ENCODE assay signal across 9 cellular contexts in the genomic region with DNA sequence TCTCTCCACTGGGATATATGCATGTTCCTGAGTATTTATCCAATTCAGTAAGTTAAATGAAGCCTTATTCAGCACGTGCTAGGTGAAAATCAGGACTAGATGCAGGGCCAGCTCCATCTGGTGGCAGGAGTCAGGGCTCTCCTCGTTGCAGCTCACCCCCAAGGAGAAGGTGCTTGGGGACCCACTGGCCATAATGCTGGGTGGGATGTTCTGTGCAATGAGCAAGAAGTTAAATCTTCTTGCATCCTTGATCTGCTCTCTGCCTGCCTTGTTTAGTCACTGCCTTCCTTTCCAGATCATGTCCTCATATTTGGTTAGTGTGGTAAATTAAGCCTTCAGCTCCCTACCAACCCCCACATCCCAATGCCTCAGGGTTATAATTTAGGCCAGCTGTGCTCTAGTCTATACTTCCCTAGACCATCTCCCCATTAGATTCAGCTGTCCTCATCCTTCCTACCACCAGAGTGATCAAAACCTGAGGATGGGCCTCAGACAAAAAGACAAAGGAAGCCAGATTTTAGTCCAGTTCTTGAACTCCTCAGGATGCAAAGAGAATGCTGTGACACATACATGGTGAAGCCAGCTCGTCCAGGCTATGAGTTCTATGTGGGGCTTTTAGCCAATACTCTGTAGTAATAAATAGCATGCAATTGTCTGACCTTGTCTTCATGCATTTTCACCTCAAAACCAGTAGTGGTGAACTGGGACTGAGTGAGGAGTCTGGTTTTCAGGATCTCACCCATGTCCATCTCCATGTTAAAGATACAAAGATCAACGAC. TPM values are rescaled to one million over a fixed set of nuclear protein-coding genes. Genes with fewer than 3 reads are reported as not detected.
DNase-seq lines count a peak whose midpoint lies in the region; ATAC-seq, FAIRE-seq and TF ChIP-seq lines count a peak whose summit lies in the region.
"Had no signal": no experiment of that assay in that cellular context is flagged by ENCODE, and none has a peak within 500 bp of the region (broad histone marks: within the 10 kb centered on the region; RNA-seq: fewer than 3 reads in every experiment).

No MANE protein-coding gene starts in this region.

- no peak for FAIRE-seq in kidney (lab: Jason Lieb, UNC)

- ATAC-seq in SK-N-SH treated with all-trans-retinoic acid at 6 μM for 48 hours (peak; percentile 56; the same call in 2 of the 3 replicates), GM21390 (IDR thresholded peaks at IDR 0.05; ENCODE audit: unreplicated experiment) (no peak), HG02642 (IDR thresholded peaks at IDR 0.05; ENCODE audit: poor library complexity, unreplicated experiment) (no peak), HG03521 (IDR thresholded peaks at IDR 0.05; ENCODE audit: unreplicated experiment) (no peak)

- TF ChIP-seq CTCF in kidney (IDR thresholded peaks at IDR 0.05; ENCODE audit: borderline replicate concordance, extremely low read depth, insufficient read depth): peak; percentile 42

- no peaks in the 10 kb centered on the region for H3K36me3 ChIP-seq in kidney (ENCODE audit: control insufficient read depth in 1 of 2, insufficient read depth in 2 of 2, low read length in 2 of 2)
- H3K36me3 ChIP-seq: SJSA1 had no signal

- no peak overlapping the region for H3K4me3 ChIP-seq in kidney (ENCODE audit: low read length in 2 of 2)
- H3K4me3 ChIP-seq: SJSA1 had no signal

- intact Hi-C loops in kidney (cut with DNase I): no loop called here

- DNase-seq in AG20443 (ENCODE audit: low spot score): peak; percentile 60
- DNase-seq in HuH-7 (ENCODE audit: low spot score): peak; percentile 18
- no peak for DNase-seq in kidney
- no peak for DNase-seq in NCI-H2196 treated with DMSO at 0.1 percent for 48 hours (lab: John Stamatoyannopoulos, UW; ENCODE audit: unreplicated experiment)

- no peak overlapping the region for H3K9ac ChIP-seq in kidney (ENCODE audit: low read length in 2 of 2)

- peaks cover 7 to 11% of the 10 kb centered on the region in 2 donors for H3K4me1 ChIP-seq in kidney (ENCODE audit: control insufficient read depth in 1 of 2, insufficient read depth in 1 of 2, low read depth in 1 of 2, low read length in 2 of 2)

- H3K27ac ChIP-seq in kidney (ENCODE audit: low read depth in 2 of 2, low read length in 2 of 2): no peak overlapping the region
- H3K27ac ChIP-seq: SJSA1 had no signal

- H3K9me3 ChIP-seq in kidney (ENCODE audit: control insufficient read depth in 1 of 2, low read length in 2 of 2): no peaks in the 10 kb centered on the region
- H3K9me3 ChIP-seq: SJSA1 had no signal

TF ChIP-seq in SK-N-SH treated with all-trans-retinoic acid at 6 μM for 48 hours, 23 proteins besides CTCF, POLR2A, EP300 and RAD21:
- no peak for TF ChIP-seq ZFP30 (CRISPR knock-in tag; IDR thresholded peaks at IDR 0.05)
- TF ChIP-seq ARNTL (CRISPR knock-in tag; IDR thresholded peaks at IDR 0.05; ENCODE audit: borderline replicate concordance, low read depth): no peak
- TF ChIP-seq ESRRG (CRISPR knock-in tag; IDR thresholded peaks at IDR 0.05): no peak
- TF ChIP-seq TOX (CRISPR knock-in tag; IDR thresholded peaks at IDR 0.05; ENCODE audit: borderline replicate concordance): no peak
- TF ChIP-seq CSDC2 (CRISPR knock-in tag; IDR thresholded peaks at IDR 0.05): no peak
- TF ChIP-seq, protein P1, sequence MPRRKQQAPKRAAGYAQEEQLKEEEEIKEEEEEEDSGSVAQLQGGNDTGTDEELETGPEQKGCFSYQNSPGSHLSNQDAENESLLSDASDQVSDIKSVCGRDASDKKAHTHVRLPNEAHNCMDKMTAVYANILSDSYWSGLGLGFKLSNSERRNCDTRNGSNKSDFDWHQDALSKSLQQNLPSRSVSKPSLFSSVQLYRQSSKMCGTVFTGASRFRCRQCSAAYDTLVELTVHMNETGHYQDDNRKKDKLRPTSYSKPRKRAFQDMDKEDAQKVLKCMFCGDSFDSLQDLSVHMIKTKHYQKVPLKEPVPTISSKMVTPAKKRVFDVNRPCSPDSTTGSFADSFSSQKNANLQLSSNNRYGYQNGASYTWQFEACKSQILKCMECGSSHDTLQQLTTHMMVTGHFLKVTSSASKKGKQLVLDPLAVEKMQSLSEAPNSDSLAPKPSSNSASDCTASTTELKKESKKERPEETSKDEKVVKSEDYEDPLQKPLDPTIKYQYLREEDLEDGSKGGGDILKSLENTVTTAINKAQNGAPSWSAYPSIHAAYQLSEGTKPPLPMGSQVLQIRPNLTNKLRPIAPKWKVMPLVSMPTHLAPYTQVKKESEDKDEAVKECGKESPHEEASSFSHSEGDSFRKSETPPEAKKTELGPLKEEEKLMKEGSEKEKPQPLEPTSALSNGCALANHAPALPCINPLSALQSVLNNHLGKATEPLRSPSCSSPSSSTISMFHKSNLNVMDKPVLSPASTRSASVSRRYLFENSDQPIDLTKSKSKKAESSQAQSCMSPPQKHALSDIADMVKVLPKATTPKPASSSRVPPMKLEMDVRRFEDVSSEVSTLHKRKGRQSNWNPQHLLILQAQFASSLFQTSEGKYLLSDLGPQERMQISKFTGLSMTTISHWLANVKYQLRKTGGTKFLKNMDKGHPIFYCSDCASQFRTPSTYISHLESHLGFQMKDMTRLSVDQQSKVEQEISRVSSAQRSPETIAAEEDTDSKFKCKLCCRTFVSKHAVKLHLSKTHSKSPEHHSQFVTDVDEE (CRISPR knock-in tag; IDR thresholded peaks at IDR 0.05): no peak
- TF ChIP-seq, protein P2, sequence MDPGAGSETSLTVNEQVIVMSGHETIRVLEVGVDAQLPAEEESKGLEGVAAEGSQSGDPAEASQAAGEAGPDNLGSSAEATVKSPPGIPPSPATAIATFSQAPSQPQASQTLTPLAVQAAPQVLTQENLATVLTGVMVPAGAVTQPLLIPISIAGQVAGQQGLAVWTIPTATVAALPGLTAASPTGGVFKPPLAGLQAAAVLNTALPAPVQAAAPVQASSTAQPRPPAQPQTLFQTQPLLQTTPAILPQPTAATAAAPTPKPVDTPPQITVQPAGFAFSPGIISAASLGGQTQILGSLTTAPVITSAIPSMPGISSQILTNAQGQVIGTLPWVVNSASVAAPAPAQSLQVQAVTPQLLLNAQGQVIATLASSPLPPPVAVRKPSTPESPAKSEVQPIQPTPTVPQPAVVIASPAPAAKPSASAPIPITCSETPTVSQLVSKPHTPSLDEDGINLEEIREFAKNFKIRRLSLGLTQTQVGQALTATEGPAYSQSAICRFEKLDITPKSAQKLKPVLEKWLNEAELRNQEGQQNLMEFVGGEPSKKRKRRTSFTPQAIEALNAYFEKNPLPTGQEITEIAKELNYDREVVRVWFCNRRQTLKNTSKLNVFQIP (CRISPR knock-in tag; IDR thresholded peaks at IDR 0.05; ENCODE audit: borderline replicate concordance, low read depth): no peak
- TF ChIP-seq TCF4 (CRISPR knock-in tag; IDR thresholded peaks at IDR 0.05; ENCODE audit: borderline replicate concordance): no peak
- TF ChIP-seq ZNF70 (CRISPR knock-in tag; IDR thresholded peaks at IDR 0.05): no peak
- TF ChIP-seq PPARA (CRISPR knock-in tag; IDR thresholded peaks at IDR 0.05; ENCODE audit: borderline replicate concordance): no peak
- TF ChIP-seq SNAI2 (CRISPR knock-in tag; IDR thresholded peaks at IDR 0.05): no peak
- TF ChIP-seq, protein P3, sequence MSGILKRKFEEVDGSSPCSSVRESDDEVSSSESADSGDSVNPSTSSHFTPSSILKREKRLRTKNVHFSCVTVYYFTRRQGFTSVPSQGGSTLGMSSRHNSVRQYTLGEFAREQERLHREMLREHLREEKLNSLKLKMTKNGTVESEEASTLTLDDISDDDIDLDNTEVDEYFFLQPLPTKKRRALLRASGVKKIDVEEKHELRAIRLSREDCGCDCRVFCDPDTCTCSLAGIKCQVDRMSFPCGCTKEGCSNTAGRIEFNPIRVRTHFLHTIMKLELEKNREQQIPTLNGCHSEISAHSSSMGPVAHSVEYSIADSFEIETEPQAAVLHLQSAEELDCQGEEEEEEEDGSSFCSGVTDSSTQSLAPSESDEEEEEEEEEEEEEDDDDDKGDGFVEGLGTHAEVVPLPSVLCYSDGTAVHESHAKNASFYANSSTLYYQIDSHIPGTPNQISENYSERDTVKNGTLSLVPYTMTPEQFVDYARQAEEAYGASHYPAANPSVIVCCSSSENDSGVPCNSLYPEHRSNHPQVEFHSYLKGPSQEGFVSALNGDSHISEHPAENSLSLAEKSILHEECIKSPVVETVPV (CRISPR knock-in tag; IDR thresholded peaks at IDR 0.05): no peak
- TF ChIP-seq ZNF565 (CRISPR knock-in tag; conservative IDR thresholded peaks at IDR 0.05; ENCODE audit: low read depth): no peak
- TF ChIP-seq ZFP3 (CRISPR knock-in tag; IDR thresholded peaks at IDR 0.05): no peak
- no peak for TF ChIP-seq RARB (CRISPR knock-in tag; IDR thresholded peaks at IDR 0.05)
- TF ChIP-seq ISL1 (CRISPR knock-in tag; IDR thresholded peaks at IDR 0.05): no peak
- TF ChIP-seq ZNF8 (CRISPR knock-in tag; IDR thresholded peaks at IDR 0.05): no peak

RNA-seq across cellular contexts. Expression of a gene that starts 55.9 kb away (rescaled TPM):
- total RNA-seq in kidney: 4.8 TPM
- 3.5 TPM for polyA plus RNA-seq in kidney (ENCODE audit: insufficient read depth, low read depth, low replicate concordance)

Comparison
In these comparisons a context has a peak if more than half of its experiments do, and no peak if none do; other contexts are left out.
1. DNase-seq: peak in AG20443 (single experiment) and HuH-7 (single experiment); none in kidney (single experiment) and NCI-H2196 treated with DMSO at 0.1 percent for 48 hours (single experiment).